8 cellular contexts compared by ENCODE assay signal in genomic region chr7:27150568-27151340, GRCh38. TPM values are rescaled to one million over a fixed set of nuclear protein-coding genes. Genes with fewer than 3 reads are reported as not detected.
DNase-seq lines count a peak whose midpoint lies in the region; ATAC-seq, FAIRE-seq and TF ChIP-seq lines count a peak whose summit lies in the region.

No MANE protein-coding gene starts in this region.

- no peaks in the 10 kb centered on the region for H3K9me1 ChIP-seq in endothelial cell of umbilical vein (replicated peaks; ENCODE audit: control insufficient read depth, extremely low read depth, insufficient read depth, low read length)

- H3K9me3 ChIP-seq in AG04450 (ENCODE audit: control insufficient read depth, insufficient read depth, low read length) (peaks cover 2% of the 10 kb centered on the region; the same call in 1 of the 2 replicates), endothelial cell of umbilical vein (replicated peaks; ENCODE audit: control insufficient read depth, insufficient read depth, low read length) (no peaks in the 10 kb centered on the region), mucosa of descending colon (no peaks in the 10 kb centered on the region)

- H3K27me3 ChIP-seq in AG04450 (ENCODE audit: control insufficient read depth, insufficient read depth, low read length) (peaks cover 3% of the 10 kb centered on the region), endothelial cell of umbilical vein (ENCODE audit: control insufficient read depth in 2 of 2, insufficient read depth in 2 of 2, low read length in 2 of 2) (no peaks in the 10 kb centered on the region)

- CTCF ChIA-PET in AG04450 (lab: Charles Lee): interaction anchor here (0.5 to 5.6 kb wide), 20 partner anchors 8 to 1289 kb away, joined by 3 to 24 read pairs (median 4); no protein-coding TSS in a partner anchor
- CTCF ChIA-PET in endothelial cell of umbilical vein (lab: Charles Lee): interaction anchor here (1.0 to 5.6 kb wide), 18 partner anchors 8 to 781 kb away, joined by 3 to 83 read pairs (median 5); partner anchors contain the start of genes HOXA4 and HOXA9

- ATAC-seq in GM18511 (IDR thresholded peaks at IDR 0.05; ENCODE audit: unreplicated experiment) (peak; percentile 82), HG03045 (IDR thresholded peaks at IDR 0.05; ENCODE audit: unreplicated experiment) (peak; percentile 83), mucosa of descending colon (peak; percentile 55)

- BruUV-seq in endothelial cell of umbilical vein (replicated peaks; lab: Mats Ljungman, UMichigan): no TSS peak

- peak; percentile 79 for TF ChIP-seq CTCF in AG04450 (IDR thresholded peaks at IDR 0.05; ENCODE audit: low read depth, low read length)
- TF ChIP-seq CTCF in endothelial cell of umbilical vein (IDR thresholded peaks at IDR 0.05; ENCODE audit: extremely low read depth in 1 of 2, insufficient read depth in 1 of 2, low read depth in 1 of 2, low read length in 2 of 2): peak; percentile 81 to 89
- peak; percentile 94 for TF ChIP-seq CTCF in mucosa of descending colon (IDR thresholded peaks at IDR 0.05)

- peak overlapping the region; percentile 92 for H3K4me2 ChIP-seq in endothelial cell of umbilical vein (ENCODE audit: insufficient read depth, low read length)

- H3K79me2 ChIP-seq in endothelial cell of umbilical vein (ENCODE audit: control insufficient read depth, insufficient read depth, low read length): peaks cover 98% of the 10 kb centered on the region

- dilution Hi-C loops in endothelial cell of umbilical vein (cut with MboI; ENCODE audit: extremely low pct_ligation_motif_present, low sequenced_read_pairs): loop anchor here (25.0 kb wide), 1 partner anchor 963 kb away; no protein-coding TSS in a partner anchor

- peaks cover 75% of the 10 kb centered on the region for H3K4me1 ChIP-seq in endothelial cell of umbilical vein (ENCODE audit: control insufficient read depth, extremely low read depth, insufficient read depth, low read length)
- peaks cover 43% of the 10 kb centered on the region for H3K4me1 ChIP-seq in mucosa of descending colon (ENCODE audit: low read depth)

- H3K4me3 ChIP-seq in AG04450 (ENCODE audit: low read depth, low read length) (peak overlapping the region; percentile 73), endothelial cell of umbilical vein (replicated peaks in 1 of 3; ENCODE audit: insufficient read depth in 1 of 3, low read depth in 1 of 3, low read length in 3 of 3) (peak overlapping the region; percentile 54 to 85 (median 55)), mucosa of descending colon (peak overlapping the region; percentile 74)

- POLR2A ChIA-PET in AG04450 (lab: Yijun Ruan, JAX): interaction anchor here (0.6 to 2.1 kb wide), 8 partner anchors 10 to 951 kb away, joined by 3 to 5 read pairs (median 3); partner anchors contain the start of genes CBX3 and HNRNPA2B1
- POLR2A ChIA-PET in endothelial cell of umbilical vein (lab: Charles Lee): interaction anchor here (1.0 to 2.6 kb wide), 6 partner anchors 10 to 468 kb away, joined by 3 to 8 read pairs (median 4); partner anchors contain the start of gene HOXA9

- intact Hi-C loops in endothelial cell of umbilical vein (cut with micrococcal nuclease): loop anchor here (1.0 to 2.0 kb wide), 2 partner anchors 9 to 14 kb away; partner anchors contain the start of gene HOXA9
- intact Hi-C loops in mucosa of descending colon (cut with DNase I, micrococcal nuclease): loop anchor here in 1 of 2 donors (10.0 kb wide), 1 partner anchor 776 kb away; no protein-coding TSS in a partner anchor

- peak overlapping the region; percentile 78 for H3K9ac ChIP-seq in endothelial cell of umbilical vein (replicated peaks; ENCODE audit: extremely low read depth, insufficient read depth, low read length)

- no peak for DNase-seq in AG04450 (ENCODE audit: low read depth, low spot score)
- peak; percentile 57 for DNase-seq in NCI-H446 treated with DMSO at 0.1 percent for 48 hours (lab: John Stamatoyannopoulos, UW)
- peak; percentile 48 to 52 for DNase-seq in activated CD4-positive, alpha-beta T cell treated with anti-CD3 and anti-CD28 coated beads, Interleukin-2, amount 50 U/mL, for 4 hours
- DNase-seq in endothelial cell of umbilical vein (ENCODE audit: low read depth, low spot score): peak; percentile 91
- peak; percentile 84 to 90 (median 87) for DNase-seq in mucosa of descending colon
- DNase-seq in stimulated activated naive CD4-positive, alpha-beta T cell (lab: John Stamatoyannopoulos, UW): peak in 4 of 6 experiments; percentile 19 to 56 (median 35)

- peaks cover 0 to 2% of the 10 kb centered on the region in 2 experiments for H3K36me3 ChIP-seq in endothelial cell of umbilical vein (ENCODE audit: control insufficient read depth in 2 of 2, extremely low read depth in 1 of 2, insufficient read depth in 2 of 2, low read length in 2 of 2)
- no peaks in the 10 kb centered on the region for H3K36me3 ChIP-seq in mucosa of descending colon (ENCODE audit: low read depth)

- no peak overlapping the region for H2AFZ ChIP-seq in endothelial cell of umbilical vein (ENCODE audit: low read depth, low read length)

- peak; percentile 74 for FAIRE-seq in endothelial cell of umbilical vein (lab: Jason Lieb, UNC)

- TF ChIP-seq POLR2A in endothelial cell of umbilical vein (IDR thresholded peaks at IDR 0.05; ENCODE audit: low read depth, low read length): peak; percentile 86

- H4K20me1 ChIP-seq in endothelial cell of umbilical vein (replicated peaks; ENCODE audit: control insufficient read depth, extremely low read depth, insufficient read depth, low read length): no peaks in the 10 kb centered on the region

- peak overlapping the region; percentile 69 for H3K27ac ChIP-seq in AG04450 (ENCODE audit: low read depth, low read length)
- peak overlapping the region; percentile 96 for H3K27ac ChIP-seq in endothelial cell of umbilical vein (ENCODE audit: insufficient read depth, low read depth, low read length)

RNA-seq across cellular contexts. Expression of gene HOXA3, which starts 1.6 kb away (rescaled TPM):
- 1.6 and 1.9 TPM in 2 replicates for polyA plus RNA-seq in AG04450 (2011; rRNA removed)
- polyA minus RNA-seq in AG04450 (2011; rRNA and poly(A)+ RNA removed): 2.2 and 2.6 TPM in 2 replicates
- 12.0 and 14.0 TPM in 2 replicates for total RNA-seq in endothelial cell of umbilical vein
- 4.2 and 4.7 TPM in 2 replicates for polyA plus RNA-seq in endothelial cell of umbilical vein
- 1.5 and 2.4 TPM in 2 replicates for polyA plus RNA-seq in endothelial cell of umbilical vein (2011; cell fraction: cytosol; rRNA removed)
- polyA plus RNA-seq in endothelial cell of umbilical vein (2011; cell fraction: nucleus; rRNA removed): 14.0 and 14.1 TPM in 2 replicates
- 4.6 and 5.6 TPM in 2 replicates for polyA plus RNA-seq in endothelial cell of umbilical vein (2012)
- polyA minus RNA-seq in endothelial cell of umbilical vein: 1.6 and 2.0 TPM in 2 replicates
- polyA minus RNA-seq in endothelial cell of umbilical vein (2011; cell fraction: cytosol; rRNA and poly(A)+ RNA removed): not detected
- polyA minus RNA-seq in endothelial cell of umbilical vein (2011; cell fraction: nucleus; rRNA and poly(A)+ RNA removed): 7.1 and 20.1 TPM in 2 replicates
- 10 to 100 TPM; 19.9 to 38.1 (median 20.5) TPM for total RNA-seq in mucosa of descending colon

RNA-seq across cellular contexts. Expression of gene HOXA6, which starts 3.2 kb away (rescaled TPM):
- 1.2 and 1.3 TPM in 2 replicates for polyA plus RNA-seq in AG04450 (2011; rRNA removed)
- polyA minus RNA-seq in AG04450 (2011; rRNA and poly(A)+ RNA removed): 0.91 and 2.1 TPM in 2 replicates
- total RNA-seq in endothelial cell of umbilical vein: 17.9 and 20.7 TPM in 2 replicates
- polyA plus RNA-seq in endothelial cell of umbilical vein: 7.8 and 10.0 TPM in 2 replicates
- polyA plus RNA-seq in endothelial cell of umbilical vein (2011; cell fraction: cytosol; rRNA removed): 5.0 and 6.7 TPM in 2 replicates
- polyA plus RNA-seq in endothelial cell of umbilical vein (2011; cell fraction: nucleus; rRNA removed): 15.6 and 19.9 TPM in 2 replicates
- 6.1 and 6.2 TPM in 2 replicates for polyA plus RNA-seq in endothelial cell of umbilical vein (2012)
- polyA minus RNA-seq in endothelial cell of umbilical vein: 6.1 and 6.7 TPM in 2 replicates
- not detected for polyA minus RNA-seq in endothelial cell of umbilical vein (2011; cell fraction: cytosol; rRNA and poly(A)+ RNA removed)
- polyA minus RNA-seq in endothelial cell of umbilical vein (2011; cell fraction: nucleus; rRNA and poly(A)+ RNA removed): 8.4 and 18.0 TPM in 2 replicates
- 10 to 100 TPM; 20.2 to 39.5 (median 20.5) TPM for total RNA-seq in mucosa of descending colon

RNA-seq across cellular contexts. Expression of gene HOXA7, which starts 5.7 kb away (rescaled TPM):
- 5.1 and 5.3 TPM in 2 replicates for polyA plus RNA-seq in AG04450 (2011; rRNA removed)
- polyA minus RNA-seq in AG04450 (2011; rRNA and poly(A)+ RNA removed): 1.7 and 2.6 TPM in 2 replicates
- 15.6 and 18.5 TPM in 2 replicates for total RNA-seq in endothelial cell of umbilical vein
- polyA plus RNA-seq in endothelial cell of umbilical vein: 16.9 and 18.1 TPM in 2 replicates
- 13.0 and 13.8 TPM in 2 replicates for polyA plus RNA-seq in endothelial cell of umbilical vein (2011; cell fraction: cytosol; rRNA removed)
- polyA plus RNA-seq in endothelial cell of umbilical vein (2011; cell fraction: nucleus; rRNA removed): 5.6 and 8.3 TPM in 2 replicates
- 13.9 and 16.0 TPM in 2 replicates for polyA plus RNA-seq in endothelial cell of umbilical vein (2012)
- 8.6 and 9.4 TPM in 2 replicates for polyA minus RNA-seq in endothelial cell of umbilical vein
- polyA minus RNA-seq in endothelial cell of umbilical vein (2011; cell fraction: cytosol; rRNA and poly(A)+ RNA removed): 5.9 TPM
- polyA minus RNA-seq in endothelial cell of umbilical vein (2011; cell fraction: nucleus; rRNA and poly(A)+ RNA removed): 3.8 and 4.1 TPM in 2 replicates
- 10 to 100 TPM; 17.1 to 29.8 (median 27.9) TPM for total RNA-seq in mucosa of descending colon

RNA-seq across cellular contexts. Expression of gene HOXA5, which starts 7.3 kb away (rescaled TPM):
- polyA plus RNA-seq in AG04450 (2011; rRNA removed) (48.3 and 51.0 TPM in 2 replicates), endothelial cell of umbilical vein (18.6 and 22.1 TPM in 2 replicates)
- polyA minus RNA-seq in AG04450 (2011; rRNA and poly(A)+ RNA removed): 37.7 and 49.7 TPM in 2 replicates
- total RNA-seq in endothelial cell of umbilical vein (18.8 and 21.4 TPM in 2 replicates), mucosa of descending colon (10 to 100 TPM; 16.1 to 26.6 (median 23.8) TPM)
- polyA plus RNA-seq in endothelial cell of umbilical vein (2011; cell fraction: cytosol; rRNA removed): 15.7 and 18.5 TPM in 2 replicates
- 29.1 and 32.2 TPM in 2 replicates for polyA plus RNA-seq in endothelial cell of umbilical vein (2011; cell fraction: nucleus; rRNA removed)
- polyA plus RNA-seq in endothelial cell of umbilical vein (2012): 19.5 and 28.4 TPM in 2 replicates
- 12.0 and 16.8 TPM in 2 replicates for polyA minus RNA-seq in endothelial cell of umbilical vein
- 1.3 TPM for polyA minus RNA-seq in endothelial cell of umbilical vein (2011; cell fraction: cytosol; rRNA and poly(A)+ RNA removed)
- polyA minus RNA-seq in endothelial cell of umbilical vein (2011; cell fraction: nucleus; rRNA and poly(A)+ RNA removed): 10.0 and 11.6 TPM in 2 replicates

RNA-seq across cellular contexts. Expression of gene HOXA9, which starts 14.6 kb away (rescaled TPM):
- polyA plus RNA-seq in AG04450 (2011; rRNA removed) (0.78 and 1.5 TPM in 2 replicates), endothelial cell of umbilical vein (47.2 and 84.1 TPM in 2 replicates)
- polyA minus RNA-seq in AG04450 (2011; rRNA and poly(A)+ RNA removed): 0.18 TPM in 1 of 2 replicates, not detected in the other
- total RNA-seq in endothelial cell of umbilical vein (61.6 and 62.9 TPM in 2 replicates), mucosa of descending colon (10 to 100 TPM; 22.0 to 27.9 (median 25.0) TPM)
- polyA plus RNA-seq in endothelial cell of umbilical vein (2011; cell fraction: cytosol; rRNA removed): 44.6 and 46.3 TPM in 2 replicates
- polyA plus RNA-seq in endothelial cell of umbilical vein (2011; cell fraction: nucleus; rRNA removed): 94.3 and 108 TPM in 2 replicates
- 32.3 and 47.7 TPM in 2 replicates for polyA plus RNA-seq in endothelial cell of umbilical vein (2012)
- polyA minus RNA-seq in endothelial cell of umbilical vein: 8.0 and 11.3 TPM in 2 replicates
- not detected for polyA minus RNA-seq in endothelial cell of umbilical vein (2011; cell fraction: cytosol; rRNA and poly(A)+ RNA removed)
- 14.0 and 22.7 TPM in 2 replicates for polyA minus RNA-seq in endothelial cell of umbilical vein (2011; cell fraction: nucleus; rRNA and poly(A)+ RNA removed)
